15 cellular contexts compared by ENCODE assay signal in the genomic region with DNA sequence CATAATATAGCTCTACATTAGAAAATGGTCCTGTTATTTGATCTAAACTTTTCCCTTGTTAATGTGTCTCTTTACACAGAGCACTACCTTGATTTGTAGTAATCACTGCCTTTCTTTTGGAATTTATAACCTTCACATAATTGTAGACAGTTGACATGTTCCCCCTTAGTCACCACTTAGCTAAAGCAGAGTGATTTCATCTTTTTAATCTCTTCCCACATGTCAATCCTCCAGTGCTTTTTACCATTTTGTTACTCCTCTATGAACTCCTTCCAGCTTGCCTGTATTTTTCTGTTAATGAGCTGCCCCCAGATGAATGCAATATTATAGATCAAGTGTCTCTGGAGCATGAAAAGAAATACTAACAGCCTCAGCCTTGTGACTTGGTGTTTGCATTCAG. TPM values are rescaled to one million over a fixed set of nuclear protein-coding genes. Genes with fewer than 3 reads are reported as not detected.
A peak's percentile ranks its signal among the peaks of the same experiment; 100 is the strongest.
DNase-seq lines count a peak whose midpoint lies in the region; ATAC-seq and TF ChIP-seq lines count a peak whose summit lies in the region.
"Had no signal": no experiment of that assay in that cellular context is flagged by ENCODE, and none has a peak within 500 bp of the region (broad histone marks: within the 10 kb centered on the region; RNA-seq: fewer than 3 reads in every experiment).

No MANE protein-coding gene starts in this region.

- no peaks in the 10 kb centered on the region for H3K79me2 ChIP-seq in neural cell (replicated peaks; ENCODE audit: insufficient read depth, low read length)

- H3K27me3 Mint-ChIP-seq in activated T-cell treated with anti-CD3 and anti-CD28 coated beads, Interleukin-2, amount 50 U/mL, for 24 hours = no peaks in the 10 kb centered on the region
- H3K27me3 Mint-ChIP-seq: CD4-positive, alpha-beta memory T cell had no signal

- TF ChIP-seq EP300 in neural cell (conservative IDR thresholded peaks at IDR 0.05; ENCODE audit: poor library complexity, severe bottlenecking) = peak; percentile 79

- no peak for TF ChIP-seq RAD21 in neural cell (conservative IDR thresholded peaks at IDR 0.05)

- no peaks in the 10 kb centered on the region for H3K9me2 ChIP-seq in neural cell (ENCODE audit: insufficient read depth, low read length)

- H3K36me3 ChIP-seq in neural cell (ENCODE audit: insufficient read depth, low read length) = no peaks in the 10 kb centered on the region
- H3K36me3 ChIP-seq in skeletal muscle tissue (ENCODE audit: control insufficient read depth in 3 of 3, insufficient read depth in 3 of 3, low read length in 3 of 3) = peaks cover 0 to 2% (median 0%) of the 10 kb centered on the region in 3 donors
- H3K36me3 ChIP-seq in Peyer's patch = no peaks in the 10 kb centered on the region
- H3K36me3 ChIP-seq: BE2C had no signal

- no peak overlapping the region for H3K4me3 Mint-ChIP-seq in activated T-cell treated with anti-CD3 and anti-CD28 coated beads, Interleukin-2, amount 50 U/mL, for 24 hours
- H3K4me3 Mint-ChIP-seq: CD4-positive, alpha-beta memory T cell had no signal

- TF ChIP-seq CTCF in neural cell (IDR thresholded peaks at IDR 0.05; ENCODE audit: poor library complexity, severe bottlenecking) (no peak), Peyer's patch (IDR thresholded peaks at IDR 0.05) (no peak)

- no peaks in the 10 kb centered on the region for H3K9me3 ChIP-seq in neural cell (ENCODE audit: low read length)
- H3K9me3 ChIP-seq in skeletal muscle tissue (ENCODE audit: control insufficient read depth in 3 of 3, low read length in 3 of 3) = no peaks in the 10 kb centered on the region
- H3K9me3 ChIP-seq in Peyer's patch = no peaks in the 10 kb centered on the region
- H3K9me3 ChIP-seq: BE2C had no signal

- H3K27ac Mint-ChIP-seq in activated T-cell treated with anti-CD3 and anti-CD28 coated beads, Interleukin-2, amount 50 U/mL, for 24 hours = no peak overlapping the region
- H3K27ac Mint-ChIP-seq: CD4-positive, alpha-beta memory T cell had no signal

- no peaks in the 10 kb centered on the region for H3K9me3 Mint-ChIP-seq in activated T-cell treated with anti-CD3 and anti-CD28 coated beads, Interleukin-2, amount 50 U/mL, for 24 hours

- H3K4me2 ChIP-seq in neural cell (ENCODE audit: low read length) = no peak overlapping the region

- POLR2A ChIA-PET in HEK293T (lab: Yijun Ruan, JAX) = no interaction called here

- no peaks in the 10 kb centered on the region for H4K20me1 ChIP-seq in neural cell (ENCODE audit: insufficient read depth)

- H3K27ac ChIP-seq in neural cell (ENCODE audit: low read length) (peak overlapping the region; percentile 94), skeletal muscle tissue (ENCODE audit: low read depth, low read length) (peak overlapping the region; percentile 52), Peyer's patch (no peak overlapping the region)
- H3K27ac ChIP-seq: C4-2B had no signal

- no peaks in the 10 kb centered on the region for H3K36me3 Mint-ChIP-seq in activated T-cell treated with anti-CD3 and anti-CD28 coated beads, Interleukin-2, amount 50 U/mL, for 24 hours (ENCODE audit: low read depth)
- H3K36me3 Mint-ChIP-seq: CD4-positive, alpha-beta memory T cell had no signal

- H3K27me3 ChIP-seq in neural cell (ENCODE audit: insufficient read depth, low read depth, low read length) = no peaks in the 10 kb centered on the region
- H3K27me3 ChIP-seq in skeletal muscle tissue (ENCODE audit: control insufficient read depth in 3 of 3, insufficient read depth in 3 of 3, low read length in 3 of 3) = no peaks in the 10 kb centered on the region
- H3K27me3 ChIP-seq in Peyer's patch = no peaks in the 10 kb centered on the region
- H3K27me3 ChIP-seq: BE2C had no signal

- H2AFZ ChIP-seq in neural cell (ENCODE audit: low read depth, low read length) = no peak overlapping the region

- no peak for ATAC-seq in GM18498 (IDR thresholded peaks at IDR 0.05; ENCODE audit: unreplicated experiment)

- no peak for DNase-seq in HEK293T (ENCODE audit: extremely low spot score)
- peak; percentile 2 for DNase-seq in OCI-M1 (lab: John Stamatoyannopoulos, UW)
- DNase-seq in activated T-cell treated with anti-CD3 and anti-CD28 coated beads, Interleukin-2, amount 50 U/mL, for 24 hours = no peak
- DNase-seq in Peyer's patch = no peak
- DNase-seq: BE2C; CD4-positive, alpha-beta memory T cell; DMS79; GOT3; HCEC 1CT; IMR-90 had no signal

- H3K4me3 ChIP-seq in neural cell (ENCODE audit: low read length) (no peak overlapping the region), skeletal muscle tissue (ENCODE audit: low read length in 3 of 3) (peak overlapping the region in 1 of 3 donors; percentile 5), Peyer's patch (no peak overlapping the region)

- CTCF ChIA-PET in HEK293T (lab: Yijun Ruan, JAX) = interaction anchor here (0.8 kb wide), 1 partner anchor 104 kb away, joined by 3 read pairs; no protein-coding TSS in a partner anchor

- peaks cover 14% of the 10 kb centered on the region for H3F3A ChIP-seq in neural cell (ENCODE audit: insufficient read depth, low read length, poor library complexity, severe bottlenecking)

- H3K9ac ChIP-seq in neural cell (ENCODE audit: low read length) = peak overlapping the region; percentile 62
- H3K9ac ChIP-seq in skeletal muscle tissue (ENCODE audit: low read depth in 1 of 3, low read length in 3 of 3) = no peak overlapping the region

- H3K4me1 ChIP-seq in skeletal muscle tissue (ENCODE audit: control insufficient read depth in 3 of 3, insufficient read depth in 3 of 3, low read length in 3 of 3) (peaks cover 0 to 2% (median 0%) of the 10 kb centered on the region in 3 donors), Peyer's patch (no peaks in the 10 kb centered on the region)
- H3K4me1 ChIP-seq: BE2C had no signal

- no peaks in the 10 kb centered on the region for H3K4me1 Mint-ChIP-seq in activated T-cell treated with anti-CD3 and anti-CD28 coated beads, Interleukin-2, amount 50 U/mL, for 24 hours (ENCODE audit: low read depth)
- H3K4me1 Mint-ChIP-seq: CD4-positive, alpha-beta memory T cell had no signal

- TF ChIP-seq POLR2A in Peyer's patch (IDR thresholded peaks at IDR 0.05) = no peak

TF ChIP-seq in HEK293T, 16 proteins besides CTCF, POLR2A, EP300 and RAD21:
- TF ChIP-seq, protein P1, sequence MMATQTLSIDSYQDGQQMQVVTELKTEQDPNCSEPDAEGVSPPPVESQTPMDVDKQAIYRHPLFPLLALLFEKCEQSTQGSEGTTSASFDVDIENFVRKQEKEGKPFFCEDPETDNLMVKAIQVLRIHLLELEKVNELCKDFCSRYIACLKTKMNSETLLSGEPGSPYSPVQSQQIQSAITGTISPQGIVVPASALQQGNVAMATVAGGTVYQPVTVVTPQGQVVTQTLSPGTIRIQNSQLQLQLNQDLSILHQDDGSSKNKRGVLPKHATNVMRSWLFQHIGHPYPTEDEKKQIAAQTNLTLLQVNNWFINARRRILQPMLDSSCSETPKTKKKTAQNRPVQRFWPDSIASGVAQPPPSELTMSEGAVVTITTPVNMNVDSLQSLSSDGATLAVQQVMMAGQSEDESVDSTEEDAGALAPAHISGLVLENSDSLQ (IDR thresholded peaks at IDR 0.05) = peak; percentile 68
- TF ChIP-seq FOXA1 (IDR thresholded peaks at IDR 0.05) = no peak

TF ChIP-seq in neural cell, 6 proteins besides CTCF, POLR2A, EP300 and RAD21:
- no peak for TF ChIP-seq EZH2 (IDR thresholded peaks at IDR 0.05; ENCODE audit: borderline replicate concordance, insufficient read depth, low read length, poor library complexity, severe bottlenecking)
- TF ChIP-seq POLR2AphosphoS5 (IDR thresholded peaks at IDR 0.05) = peak; percentile 61
- TF ChIP-seq, protein P2, sequence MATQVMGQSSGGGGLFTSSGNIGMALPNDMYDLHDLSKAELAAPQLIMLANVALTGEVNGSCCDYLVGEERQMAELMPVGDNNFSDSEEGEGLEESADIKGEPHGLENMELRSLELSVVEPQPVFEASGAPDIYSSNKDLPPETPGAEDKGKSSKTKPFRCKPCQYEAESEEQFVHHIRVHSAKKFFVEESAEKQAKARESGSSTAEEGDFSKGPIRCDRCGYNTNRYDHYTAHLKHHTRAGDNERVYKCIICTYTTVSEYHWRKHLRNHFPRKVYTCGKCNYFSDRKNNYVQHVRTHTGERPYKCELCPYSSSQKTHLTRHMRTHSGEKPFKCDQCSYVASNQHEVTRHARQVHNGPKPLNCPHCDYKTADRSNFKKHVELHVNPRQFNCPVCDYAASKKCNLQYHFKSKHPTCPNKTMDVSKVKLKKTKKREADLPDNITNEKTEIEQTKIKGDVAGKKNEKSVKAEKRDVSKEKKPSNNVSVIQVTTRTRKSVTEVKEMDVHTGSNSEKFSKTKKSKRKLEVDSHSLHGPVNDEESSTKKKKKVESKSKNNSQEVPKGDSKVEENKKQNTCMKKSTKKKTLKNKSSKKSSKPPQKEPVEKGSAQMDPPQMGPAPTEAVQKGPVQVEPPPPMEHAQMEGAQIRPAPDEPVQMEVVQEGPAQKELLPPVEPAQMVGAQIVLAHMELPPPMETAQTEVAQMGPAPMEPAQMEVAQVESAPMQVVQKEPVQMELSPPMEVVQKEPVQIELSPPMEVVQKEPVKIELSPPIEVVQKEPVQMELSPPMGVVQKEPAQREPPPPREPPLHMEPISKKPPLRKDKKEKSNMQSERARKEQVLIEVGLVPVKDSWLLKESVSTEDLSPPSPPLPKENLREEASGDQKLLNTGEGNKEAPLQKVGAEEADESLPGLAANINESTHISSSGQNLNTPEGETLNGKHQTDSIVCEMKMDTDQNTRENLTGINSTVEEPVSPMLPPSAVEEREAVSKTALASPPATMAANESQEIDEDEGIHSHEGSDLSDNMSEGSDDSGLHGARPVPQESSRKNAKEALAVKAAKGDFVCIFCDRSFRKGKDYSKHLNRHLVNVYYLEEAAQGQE (IDR thresholded peaks at IDR 0.05; ENCODE audit: borderline replicate concordance) = peak; percentile 24
- TF ChIP-seq SMC3 (conservative IDR thresholded peaks at IDR 0.05; ENCODE audit: poor library complexity) = no peak
- no peak for TF ChIP-seq TAF1 (IDR thresholded peaks at IDR 0.05; ENCODE audit: low read depth)
- TF ChIP-seq MXI1 (conservative IDR thresholded peaks at IDR 0.05; ENCODE audit: poor library complexity, severe bottlenecking) = no peak

RNA-seq across cellular contexts. Expression of a gene that starts 2.6 kb away (rescaled TPM):
- 1.3 and 1.6 TPM in 2 replicates for polyA plus RNA-seq in neural cell
- polyA minus RNA-seq in neural cell = 4.2 and 5.6 TPM in 2 replicates
- total RNA-seq in skeletal muscle tissue (65.8 TPM), Peyer's patch (not detected)
- total RNA-seq: CD4-positive, alpha-beta memory T cell; G401; IMR-90 had no signal
- polyA plus RNA-seq: CD4-positive, alpha-beta memory T cell; IMR-90 had no signal

Comparison
In these comparisons a context has a peak if more than half of its experiments do, and no peak if none do; other contexts are left out.
1. H3K27ac ChIP-seq: peak in neural cell (single experiment) and skeletal muscle tissue (single experiment); none in Peyer's patch (0 of 4).
2. RNA of a gene that starts 2.6 kb away (total RNA-seq): 65.8 TPM in skeletal muscle tissue (single experiment); not detected in Peyer's patch; every median in the first group is over 10 times any median in the second.